Comparison of ENCODE assay signal across 22 cellular contexts in the genomic region with DNA sequence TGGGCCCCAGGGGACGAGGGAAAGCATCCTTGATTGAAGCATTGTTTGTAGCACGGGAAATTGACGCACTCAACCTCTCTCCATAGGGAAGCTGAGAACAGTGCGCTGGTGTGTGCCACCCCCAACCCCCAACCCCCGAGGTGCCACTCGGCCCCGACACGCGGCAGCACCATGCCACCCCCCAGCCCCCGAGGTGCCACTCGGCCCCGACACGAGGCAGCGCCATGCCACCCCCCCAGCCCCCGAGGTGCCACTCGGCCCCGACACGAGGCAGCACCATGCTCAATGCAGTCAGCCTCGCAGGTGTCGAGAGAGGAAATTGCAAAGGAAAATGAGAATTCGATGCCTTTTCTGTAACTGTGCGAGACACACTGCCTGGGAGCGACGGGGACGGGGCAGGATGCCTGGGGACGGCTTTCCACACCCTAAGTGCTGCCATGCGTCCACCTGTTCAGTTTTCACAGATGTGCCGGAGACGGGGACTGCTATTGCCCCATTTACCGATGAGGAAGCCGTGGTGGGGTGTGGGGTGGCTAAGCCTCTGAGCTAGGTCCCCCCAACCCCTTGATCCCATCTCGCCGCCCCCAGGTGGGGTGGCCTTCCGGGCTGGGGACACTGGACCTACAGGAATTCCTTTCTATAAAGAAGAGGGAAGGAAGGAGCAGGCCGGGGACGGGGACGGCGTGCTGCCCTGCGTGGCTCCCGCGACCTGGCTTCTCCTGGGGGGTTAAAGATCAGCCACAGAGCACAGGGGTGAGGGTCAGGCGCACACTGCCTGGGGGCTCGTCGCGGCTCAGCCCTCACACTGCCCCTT. TPM values are rescaled to one million over a fixed set of nuclear protein-coding genes. Genes with fewer than 3 reads are reported as not detected.
DNase-seq lines count a peak whose midpoint lies in the region; ATAC-seq lines count a peak whose summit lies in the region.
"Had no signal": no experiment of that assay in that cellular context is flagged by ENCODE, and none has a peak within 500 bp of the region (broad histone marks: within the 10 kb centered on the region; RNA-seq: fewer than 3 reads in every experiment).

No MANE protein-coding gene starts in this region.

- peaks cover 28% of the 10 kb centered on the region for H3K27me3 Mint-ChIP-seq in stimulated activated naive CD8-positive, alpha-beta T cell treated with anti-CD3 and anti-CD28 coated beads, Interleukin-15, amount 100 ng/mL, for 72 hours
- H3K27me3 Mint-ChIP-seq in T-cell (peaks cover 7 to 10% of the 10 kb centered on the region in 2 donors), memory B cell (no peaks in the 10 kb centered on the region)

- DNase-seq in stimulated activated naive CD8-positive, alpha-beta T cell treated with anti-CD3 and anti-CD28 coated beads, Interleukin-15, amount 100 ng/mL, for 72 hours = no peak
- no peak for DNase-seq in stimulated activated naive CD8-positive, alpha-beta T cell treated with anti-CD3 and anti-CD28 coated beads, Interleukin-15, Interleukin-2, amounts not matched to agents 100 U/mL and 50 U/mL, for 24 hours
- no peak for DNase-seq in T-cell
- DNase-seq in memory B cell (ENCODE audit: low spot score in 2 of 2) = peak in 1 of 2 donors; percentile 47
- DNase-seq in GF-D8 (lab: John Stamatoyannopoulos, UW) = no peak
- no peak for DNase-seq in NCI-H345 (lab: John Stamatoyannopoulos, UW)
- DNase-seq in ureter (ENCODE audit: low spot score) = no peak
- no peak for DNase-seq in NCI-H524 treated with DMSO at 0.1 percent for 48 hours (lab: John Stamatoyannopoulos, UW)
- DNase-seq: ACHN; activated CD4-positive, alpha-beta T cell treated with anti-CD3 and anti-CD28 coated beads for 4 hours; activated gamma-delta T cell treated with Interleukin-2 at 50 U/mL for 16 hours; amygdala; DMS 273 treated with DMSO at 0.1 percent for 48 hours; dorsolateral prefrontal cortex; foreskin melanocyte; hippocampal formation; Kasumi-1; NCI-H1092; NCI-H2029; NCI-H446 treated with DMSO at 0.1 percent for 48 hours; retina; uterus had no signal

- peak overlapping the region; percentile 19 to 64 for H3K4me3 Mint-ChIP-seq in stimulated activated naive CD8-positive, alpha-beta T cell treated with anti-CD3 and anti-CD28 coated beads, Interleukin-15, amount 100 ng/mL, for 72 hours
- H3K4me3 Mint-ChIP-seq in T-cell (peak overlapping the region; percentile 21 to 69 (median 60)), memory B cell (peak overlapping the region; percentile 75)

- POLR2A ChIA-PET in T-cell (lab: Charles Lee) = no interaction called here

- no peaks in the 10 kb centered on the region for H3K9me3 Mint-ChIP-seq in stimulated activated naive CD8-positive, alpha-beta T cell treated with anti-CD3 and anti-CD28 coated beads, Interleukin-15, amount 100 ng/mL, for 72 hours
- H3K9me3 Mint-ChIP-seq in T-cell (no peaks in the 10 kb centered on the region), memory B cell (no peaks in the 10 kb centered on the region)

- H3K36me3 Mint-ChIP-seq in T-cell = no peaks in the 10 kb centered on the region
- peaks cover 9% of the 10 kb centered on the region for H3K36me3 Mint-ChIP-seq in memory B cell

- H3K4me1 Mint-ChIP-seq in stimulated activated naive CD8-positive, alpha-beta T cell treated with anti-CD3 and anti-CD28 coated beads, Interleukin-15, amount 100 ng/mL, for 72 hours = peaks cover 28% of the 10 kb centered on the region
- H3K4me1 Mint-ChIP-seq in T-cell (peaks cover 5 to 13% (median 6%) of the 10 kb centered on the region in 3 donors), memory B cell (peaks cover 46% of the 10 kb centered on the region)

- CTCF ChIA-PET in T-cell (lab: Charles Lee) = no interaction called here

- ATAC-seq in stimulated activated naive CD8-positive, alpha-beta T cell treated with anti-CD3 and anti-CD28 coated beads, Interleukin-15, amount 100 ng/mL, for 72 hours = no peak
- ATAC-seq in stimulated activated naive CD8-positive, alpha-beta T cell treated with anti-CD3 and anti-CD28 coated beads, Interleukin-15, Interleukin-2, amounts not matched to agents 100 U/mL and 50 U/mL, for 24 hours = no peak
- ATAC-seq in T-cell (replicated peaks in 1 of 4) (no peak), memory B cell (ENCODE audit: low read depth) (no peak)

- H3K27ac Mint-ChIP-seq in stimulated activated naive CD8-positive, alpha-beta T cell treated with anti-CD3 and anti-CD28 coated beads, Interleukin-15, amount 100 ng/mL, for 72 hours = no peak overlapping the region
- H3K27ac Mint-ChIP-seq in T-cell (no peak overlapping the region), memory B cell (peak overlapping the region; percentile 91)

RNA-seq across cellular contexts. Expression of a gene that starts 9.8 kb away (rescaled TPM):
- 1 to 10 TPM; 2.0 to 4.0 (median 2.1) TPM for total RNA-seq in T-cell
- total RNA-seq in ureter = 11.2 TPM
